Comparison of ENCODE assay signal across 1 cellular context in the genomic region with DNA sequence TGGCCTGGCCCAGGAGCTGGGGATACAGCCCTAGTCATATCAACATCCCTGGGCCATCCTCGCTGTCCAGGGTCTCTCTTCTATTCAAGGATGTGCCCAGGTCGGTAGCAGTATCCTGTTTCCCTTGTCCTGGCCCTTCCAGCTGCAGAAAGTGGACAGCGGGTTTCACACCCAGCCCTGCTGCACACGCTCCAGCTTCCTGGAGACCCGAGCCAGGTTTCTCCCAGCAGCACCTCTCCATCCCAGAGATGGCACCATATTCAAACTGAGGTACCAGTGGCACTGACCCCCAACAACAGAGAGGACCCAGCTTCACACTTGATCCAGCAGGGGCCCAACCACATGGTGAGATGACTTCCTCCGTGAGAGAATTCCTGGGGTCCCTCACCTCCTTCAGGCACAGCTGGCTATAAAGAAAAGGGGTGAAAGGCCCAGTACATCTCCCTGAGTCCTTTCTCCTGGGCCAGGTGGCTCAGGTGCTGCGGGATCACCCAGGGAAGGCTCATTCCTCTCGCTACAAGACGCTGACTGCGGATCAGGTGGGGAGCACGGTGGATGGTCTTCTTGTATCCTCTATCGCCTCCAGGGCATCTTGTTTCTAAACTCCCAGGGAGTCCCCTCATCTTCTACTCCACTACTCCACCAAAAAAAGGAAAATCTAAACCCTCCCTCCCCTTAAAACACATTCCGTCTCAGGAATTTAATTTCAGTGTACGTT.
TF ChIP-seq lines count a peak whose summit lies in the region.

No MANE protein-coding gene starts in this region.

TF ChIP-seq in HCT116, 20 proteins besides CTCF, POLR2A, EP300 and RAD21:
- TF ChIP-seq SIN3A (IDR thresholded peaks at IDR 0.05; ENCODE audit: low read depth) (no peak), CBX3 (IDR thresholded peaks at IDR 0.05; ENCODE audit: low read depth) (no peak), EGR1 (IDR thresholded peaks at IDR 0.05; ENCODE audit: low read depth) (no peak), ELF1 (IDR thresholded peaks at IDR 0.05; ENCODE audit: borderline replicate concordance, low read depth) (no peak), CEBPB (IDR thresholded peaks at IDR 0.05; ENCODE audit: low read depth) (no peak), EZH2 (IDR thresholded peaks at IDR 0.05) (no peak), TCF7L2 (IDR thresholded peaks at IDR 0.05; ENCODE audit: borderline replicate concordance, extremely low read depth, insufficient read depth, insufficient read length) (no peak), SRF (IDR thresholded peaks at IDR 0.05; ENCODE audit: low read depth) (no peak), EZH2phosphoT487 (IDR thresholded peaks at IDR 0.05; ENCODE audit: borderline replicate concordance) (no peak), YY1 (IDR thresholded peaks at IDR 0.05; ENCODE audit: extremely low read depth, insufficient replicate concordance, low read depth, low read length) (no peak), FOSL1 (IDR thresholded peaks at IDR 0.05; ENCODE audit: low read depth) (no peak), MAX (IDR thresholded peaks at IDR 0.05) (no peak), ZFX (IDR thresholded peaks at IDR 0.05) (no peak), POLR2AphosphoS5 (IDR thresholded peaks at IDR 0.05; ENCODE audit: low read depth, low read length) (no peak; the same call in 1 of the 2 replicates), JUND (IDR thresholded peaks at IDR 0.05) (no peak), SP1 (IDR thresholded peaks at IDR 0.05; ENCODE audit: low read depth) (no peak), ZNF274 (IDR thresholded peaks at IDR 0.05; ENCODE audit: low read depth, low read length) (no peak)
- TF ChIP-seq, protein P1, sequence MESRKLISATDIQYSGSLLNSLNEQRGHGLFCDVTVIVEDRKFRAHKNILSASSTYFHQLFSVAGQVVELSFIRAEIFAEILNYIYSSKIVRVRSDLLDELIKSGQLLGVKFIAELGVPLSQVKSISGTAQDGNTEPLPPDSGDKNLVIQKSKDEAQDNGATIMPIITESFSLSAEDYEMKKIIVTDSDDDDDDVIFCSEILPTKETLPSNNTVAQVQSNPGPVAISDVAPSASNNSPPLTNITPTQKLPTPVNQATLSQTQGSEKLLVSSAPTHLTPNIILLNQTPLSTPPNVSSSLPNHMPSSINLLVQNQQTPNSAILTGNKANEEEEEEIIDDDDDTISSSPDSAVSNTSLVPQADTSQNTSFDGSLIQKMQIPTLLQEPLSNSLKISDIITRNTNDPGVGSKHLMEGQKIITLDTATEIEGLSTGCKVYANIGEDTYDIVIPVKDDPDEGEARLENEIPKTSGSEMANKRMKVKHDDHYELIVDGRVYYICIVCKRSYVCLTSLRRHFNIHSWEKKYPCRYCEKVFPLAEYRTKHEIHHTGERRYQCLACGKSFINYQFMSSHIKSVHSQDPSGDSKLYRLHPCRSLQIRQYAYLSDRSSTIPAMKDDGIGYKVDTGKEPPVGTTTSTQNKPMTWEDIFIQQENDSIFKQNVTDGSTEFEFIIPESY (IDR thresholded peaks at IDR 0.05; ENCODE audit: extremely low read depth, insufficient replicate concordance, low read length), result no peak
- TF ChIP-seq, protein P2, sequence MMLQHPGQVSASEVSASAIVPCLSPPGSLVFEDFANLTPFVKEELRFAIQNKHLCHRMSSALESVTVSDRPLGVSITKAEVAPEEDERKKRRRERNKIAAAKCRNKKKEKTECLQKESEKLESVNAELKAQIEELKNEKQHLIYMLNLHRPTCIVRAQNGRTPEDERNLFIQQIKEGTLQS (IDR thresholded peaks at IDR 0.05), result no peak
- TF ChIP-seq, protein P3, sequence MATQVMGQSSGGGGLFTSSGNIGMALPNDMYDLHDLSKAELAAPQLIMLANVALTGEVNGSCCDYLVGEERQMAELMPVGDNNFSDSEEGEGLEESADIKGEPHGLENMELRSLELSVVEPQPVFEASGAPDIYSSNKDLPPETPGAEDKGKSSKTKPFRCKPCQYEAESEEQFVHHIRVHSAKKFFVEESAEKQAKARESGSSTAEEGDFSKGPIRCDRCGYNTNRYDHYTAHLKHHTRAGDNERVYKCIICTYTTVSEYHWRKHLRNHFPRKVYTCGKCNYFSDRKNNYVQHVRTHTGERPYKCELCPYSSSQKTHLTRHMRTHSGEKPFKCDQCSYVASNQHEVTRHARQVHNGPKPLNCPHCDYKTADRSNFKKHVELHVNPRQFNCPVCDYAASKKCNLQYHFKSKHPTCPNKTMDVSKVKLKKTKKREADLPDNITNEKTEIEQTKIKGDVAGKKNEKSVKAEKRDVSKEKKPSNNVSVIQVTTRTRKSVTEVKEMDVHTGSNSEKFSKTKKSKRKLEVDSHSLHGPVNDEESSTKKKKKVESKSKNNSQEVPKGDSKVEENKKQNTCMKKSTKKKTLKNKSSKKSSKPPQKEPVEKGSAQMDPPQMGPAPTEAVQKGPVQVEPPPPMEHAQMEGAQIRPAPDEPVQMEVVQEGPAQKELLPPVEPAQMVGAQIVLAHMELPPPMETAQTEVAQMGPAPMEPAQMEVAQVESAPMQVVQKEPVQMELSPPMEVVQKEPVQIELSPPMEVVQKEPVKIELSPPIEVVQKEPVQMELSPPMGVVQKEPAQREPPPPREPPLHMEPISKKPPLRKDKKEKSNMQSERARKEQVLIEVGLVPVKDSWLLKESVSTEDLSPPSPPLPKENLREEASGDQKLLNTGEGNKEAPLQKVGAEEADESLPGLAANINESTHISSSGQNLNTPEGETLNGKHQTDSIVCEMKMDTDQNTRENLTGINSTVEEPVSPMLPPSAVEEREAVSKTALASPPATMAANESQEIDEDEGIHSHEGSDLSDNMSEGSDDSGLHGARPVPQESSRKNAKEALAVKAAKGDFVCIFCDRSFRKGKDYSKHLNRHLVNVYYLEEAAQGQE (IDR thresholded peaks at IDR 0.05; ENCODE audit: low read depth), result no peak
